16 cellular contexts compared by ENCODE assay signal in genomic region chr10:91424016-91424415, GRCh38. TPM values are rescaled to one million over a fixed set of nuclear protein-coding genes. Genes with fewer than 3 reads are reported as not detected.
DNase-seq lines count a peak whose midpoint lies in the region; ATAC-seq, FAIRE-seq and TF ChIP-seq lines count a peak whose summit lies in the region.
"Had no signal": no experiment of that assay in that cellular context is flagged by ENCODE, and none has a peak within 500 bp of the region (broad histone marks: within the 10 kb centered on the region; RNA-seq: fewer than 3 reads in every experiment).

No MANE protein-coding gene starts in this region.

- TF ChIP-seq CTCF in bronchial epithelial cell (IDR thresholded peaks at IDR 0.05; ENCODE audit: insufficient read depth, low read length, severe bottlenecking) (no peak), type B pancreatic cell (conservative IDR thresholded peaks at IDR 0.05) (no peak)

- ATAC-seq in activated naive CD8-positive, alpha-beta T cell treated with anti-CD3 and anti-CD28 coated beads, Interleukin-2, amount 50 U/mL, for 24 hours, result peak; percentile 95
- peak; percentile 61 for ATAC-seq in stimulated activated naive CD8-positive, alpha-beta T cell treated with anti-CD3 and anti-CD28 coated beads, Interleukin-15, amount 100 ng/mL, for 72 hours
- ATAC-seq in GM18511 (IDR thresholded peaks at IDR 0.05; ENCODE audit: unreplicated experiment), result no peak

- no peak for FAIRE-seq in bronchial epithelial cell (lab: Jason Lieb, UNC)
- FAIRE-seq: D721Med had no signal

- peaks cover 23% of the 10 kb centered on the region for H3K4me1 Mint-ChIP-seq in activated naive CD8-positive, alpha-beta T cell treated with anti-CD3 and anti-CD28 coated beads, Interleukin-2, amount 50 U/mL, for 24 hours
- peaks cover 4% of the 10 kb centered on the region for H3K4me1 Mint-ChIP-seq in activated naive CD8-positive, alpha-beta T cell treated with anti-CD3 and anti-CD28 coated beads for 36 hours
- H3K4me1 Mint-ChIP-seq in stimulated activated naive CD8-positive, alpha-beta T cell treated with anti-CD3 and anti-CD28 coated beads, Interleukin-15, amount 100 ng/mL, for 72 hours, result peaks cover 7% of the 10 kb centered on the region
- no peaks in the 10 kb centered on the region for H3K4me1 Mint-ChIP-seq in type B pancreatic cell (ENCODE audit: unreplicated experiment)
- H3K4me1 Mint-ChIP-seq: B cell had no signal

- no peak for DNase-seq in activated naive CD8-positive, alpha-beta T cell treated with anti-CD3 and anti-CD28 coated beads, Interleukin-2, amount 50 U/mL, for 24 hours
- no peak for DNase-seq in activated naive CD8-positive, alpha-beta T cell treated with anti-CD3 and anti-CD28 coated beads for 36 hours
- DNase-seq in NCI-H446 (lab: John Stamatoyannopoulos, UW) (peak; percentile 43 to 68), bronchial epithelial cell (ENCODE audit: low read depth) (peak; percentile 62), NCI-H526 treated with DMSO at 0.1 percent for 48 hours (lab: John Stamatoyannopoulos, UW) (no peak), type B pancreatic cell (ENCODE audit: extremely low spot score, unreplicated experiment) (no peak)
- no peak for DNase-seq in stimulated activated naive CD8-positive, alpha-beta T cell treated with anti-CD3 and anti-CD28 coated beads, Interleukin-15, amount 100 ng/mL, for 72 hours
- DNase-seq: activated gamma-delta T cell treated with Interleukin-2 at 50 U/mL for 16 hours, KBM-7, NCI-H2227 treated with DMSO at 0.1 percent for 48 hours, T1000 had no signal

- no peaks in the 10 kb centered on the region for H3K9me3 Mint-ChIP-seq in activated naive CD8-positive, alpha-beta T cell treated with anti-CD3 and anti-CD28 coated beads, Interleukin-2, amount 50 U/mL, for 24 hours
- no peaks in the 10 kb centered on the region for H3K9me3 Mint-ChIP-seq in activated naive CD8-positive, alpha-beta T cell treated with anti-CD3 and anti-CD28 coated beads for 36 hours
- no peaks in the 10 kb centered on the region for H3K9me3 Mint-ChIP-seq in stimulated activated naive CD8-positive, alpha-beta T cell treated with anti-CD3 and anti-CD28 coated beads, Interleukin-15, amount 100 ng/mL, for 72 hours
- no peaks in the 10 kb centered on the region for H3K9me3 Mint-ChIP-seq in type B pancreatic cell

- peaks cover 5% of the 10 kb centered on the region for H3K36me3 Mint-ChIP-seq in activated naive CD8-positive, alpha-beta T cell treated with anti-CD3 and anti-CD28 coated beads, Interleukin-2, amount 50 U/mL, for 24 hours (ENCODE audit: low read depth)
- peaks cover 2% of the 10 kb centered on the region for H3K36me3 Mint-ChIP-seq in activated naive CD8-positive, alpha-beta T cell treated with anti-CD3 and anti-CD28 coated beads for 36 hours
- peaks cover 7% of the 10 kb centered on the region for H3K36me3 Mint-ChIP-seq in type B pancreatic cell

- no peak overlapping the region for H3K4me3 Mint-ChIP-seq in activated naive CD8-positive, alpha-beta T cell treated with anti-CD3 and anti-CD28 coated beads, Interleukin-2, amount 50 U/mL, for 24 hours
- no peak overlapping the region for H3K4me3 Mint-ChIP-seq in activated naive CD8-positive, alpha-beta T cell treated with anti-CD3 and anti-CD28 coated beads for 36 hours
- no peak overlapping the region for H3K4me3 Mint-ChIP-seq in stimulated activated naive CD8-positive, alpha-beta T cell treated with anti-CD3 and anti-CD28 coated beads, Interleukin-15, amount 100 ng/mL, for 72 hours
- no peak overlapping the region for H3K4me3 Mint-ChIP-seq in type B pancreatic cell
- H3K4me3 Mint-ChIP-seq: B cell had no signal

- no peaks in the 10 kb centered on the region for H3K27me3 ChIP-seq in bronchial epithelial cell (ENCODE audit: control insufficient read depth, insufficient read depth, low read length)
- H3K27me3 ChIP-seq: vagina had no signal

- no peak overlapping the region for H3K4me3 ChIP-seq in bronchial epithelial cell (ENCODE audit: low read depth, low read length)
- H3K4me3 ChIP-seq: skin epidermis, vagina had no signal

- peak overlapping the region; percentile 33 for H3K27ac Mint-ChIP-seq in activated naive CD8-positive, alpha-beta T cell treated with anti-CD3 and anti-CD28 coated beads, Interleukin-2, amount 50 U/mL, for 24 hours
- no peak overlapping the region for H3K27ac Mint-ChIP-seq in activated naive CD8-positive, alpha-beta T cell treated with anti-CD3 and anti-CD28 coated beads for 36 hours
- no peak overlapping the region for H3K27ac Mint-ChIP-seq in stimulated activated naive CD8-positive, alpha-beta T cell treated with anti-CD3 and anti-CD28 coated beads, Interleukin-15, amount 100 ng/mL, for 72 hours
- no peak overlapping the region for H3K27ac Mint-ChIP-seq in type B pancreatic cell
- H3K27ac Mint-ChIP-seq: B cell had no signal

- H3K36me3 ChIP-seq in bronchial epithelial cell (ENCODE audit: control insufficient read depth, insufficient read depth, low read length), result no peaks in the 10 kb centered on the region
- H3K36me3 ChIP-seq: vagina had no signal

- no peaks in the 10 kb centered on the region for H3K27me3 Mint-ChIP-seq in activated naive CD8-positive, alpha-beta T cell treated with anti-CD3 and anti-CD28 coated beads, Interleukin-2, amount 50 U/mL, for 24 hours
- no peaks in the 10 kb centered on the region for H3K27me3 Mint-ChIP-seq in activated naive CD8-positive, alpha-beta T cell treated with anti-CD3 and anti-CD28 coated beads for 36 hours
- no peaks in the 10 kb centered on the region for H3K27me3 Mint-ChIP-seq in stimulated activated naive CD8-positive, alpha-beta T cell treated with anti-CD3 and anti-CD28 coated beads, Interleukin-15, amount 100 ng/mL, for 72 hours
- H3K27me3 Mint-ChIP-seq in type B pancreatic cell, result no peaks in the 10 kb centered on the region
- H3K27me3 Mint-ChIP-seq: B cell had no signal

RNA-seq across cellular contexts. Expression of gene HECTD2, which starts 13.9 kb away (rescaled TPM):
- 1 to 10 TPM; 2.6 to 2.9 TPM for total RNA-seq in activated naive CD8-positive, alpha-beta T cell treated with anti-CD3 and anti-CD28 coated beads for 36 hours
- total RNA-seq in bronchial epithelial cell (1.6 and 2.3 TPM in 2 replicates), type B pancreatic cell (ENCODE audit: low replicate concordance) (6.3 and 18.2 TPM in 2 replicates)

Comparison
In these comparisons a context has a peak if more than half of its experiments do, and no peak if none do; other contexts are left out.
1. DNase-seq: peak in NCI-H446 (2 of 2) and bronchial epithelial cell (single experiment); none in activated naive CD8-positive, alpha-beta T cell treated with anti-CD3 and anti-CD28 coated beads, Interleukin-2, amount 50 U/mL, for 24 hours (single experiment), activated naive CD8-positive, alpha-beta T cell treated with anti-CD3 and anti-CD28 coated beads for 36 hours (single experiment), stimulated activated naive CD8-positive, alpha-beta T cell treated with anti-CD3 and anti-CD28 coated beads, Interleukin-15, amount 100 ng/mL, for 72 hours (0 of 2), NCI-H526 treated with DMSO at 0.1 percent for 48 hours (single experiment) and type B pancreatic cell (single experiment).